Comparison of ENCODE assay signal across 11 cellular contexts in genomic region chr1:56508523-56508983, GRCh38.
A peak's percentile ranks its signal among the peaks of the same experiment; 100 is the strongest.
DNase-seq lines count a peak whose midpoint lies in the region; ATAC-seq and TF ChIP-seq lines count a peak whose summit lies in the region.
"Had no signal": no experiment of that assay in that cellular context is flagged by ENCODE, and none has a peak within 500 bp of the region (broad histone marks: within the 10 kb centered on the region; RNA-seq: fewer than 3 reads in every experiment).

No MANE protein-coding gene starts in this region.

- peaks cover 72% of the 10 kb centered on the region for H3K4me1 ChIP-seq in body of pancreas
- peaks cover 50% of the 10 kb centered on the region for H3K4me1 ChIP-seq in right cardiac atrium (ENCODE audit: control insufficient read depth, insufficient read depth, low read length)

- intact Hi-C loops in body of pancreas (cut with DNase I) (no loop called here), right cardiac atrium (cut with DNase I) (loop anchor here in 1 of 4 donors (10.0 kb wide), 1 partner anchor 66 kb away; the partner anchor contains the start of gene PLPP3), sciatic nerve (cut with DNase I) (no loop called here)

- H3K36me3 ChIP-seq in body of pancreas (replicated peaks in 1 of 2; ENCODE audit: insufficient read depth in 1 of 2, low read depth in 2 of 2) = peaks cover 0 to 8% of the 10 kb centered on the region in 2 donors

- H3K27me3 Mint-ChIP-seq in activated CD8-positive, alpha-beta memory T cell treated with anti-CD3 and anti-CD28 coated beads, Interleukin-2, amount 10 ng/mL, durations not matched to agents 7 days and 5 days = no peaks in the 10 kb centered on the region

- H3K27ac ChIP-seq in body of pancreas = peak overlapping the region; percentile 53 to 70 (median 68)
- peak overlapping the region; percentile 75 for H3K27ac ChIP-seq in right cardiac atrium (ENCODE audit: low read length)

- 17% methylated on average over 4 of the region's 4 CpGs for WGBS in body of pancreas, 2 donors
- 39% methylated on average over 4 of the region's 4 CpGs for WGBS in right cardiac atrium

- H3K4me1 Mint-ChIP-seq in activated CD8-positive, alpha-beta memory T cell treated with anti-CD3 and anti-CD28 coated beads, Interleukin-2, amount 10 ng/mL, durations not matched to agents 7 days and 5 days = no peaks in the 10 kb centered on the region

- peak in 1 of 7 experiments; percentile 15 for TF ChIP-seq CTCF in body of pancreas (IDR thresholded peaks at IDR 0.05)

- H3K4me3 Mint-ChIP-seq in activated CD8-positive, alpha-beta memory T cell treated with anti-CD3 and anti-CD28 coated beads, Interleukin-2, amount 10 ng/mL, durations not matched to agents 7 days and 5 days = no peak overlapping the region
- H3K4me3 Mint-ChIP-seq: memory B cell had no signal

- TF ChIP-seq POLR2A in body of pancreas (IDR thresholded peaks at IDR 0.05) = no peak

- H3K9me3 Mint-ChIP-seq in activated CD8-positive, alpha-beta memory T cell treated with anti-CD3 and anti-CD28 coated beads, Interleukin-2, amount 10 ng/mL, durations not matched to agents 7 days and 5 days (ENCODE audit: low read depth) = no peaks in the 10 kb centered on the region
- H3K9me3 Mint-ChIP-seq: memory B cell had no signal

- H3K27ac Mint-ChIP-seq in activated CD8-positive, alpha-beta memory T cell treated with anti-CD3 and anti-CD28 coated beads, Interleukin-2, amount 10 ng/mL, durations not matched to agents 7 days and 5 days = no peak overlapping the region
- H3K27ac Mint-ChIP-seq: memory B cell had no signal

- no peaks in the 10 kb centered on the region for H3K27me3 ChIP-seq in body of pancreas
- no peaks in the 10 kb centered on the region for H3K27me3 ChIP-seq in right cardiac atrium (ENCODE audit: control insufficient read depth, insufficient read depth)

- H3K36me3 Mint-ChIP-seq in activated CD8-positive, alpha-beta memory T cell treated with anti-CD3 and anti-CD28 coated beads, Interleukin-2, amount 10 ng/mL, durations not matched to agents 7 days and 5 days = no peaks in the 10 kb centered on the region

- DNase-seq in GM03348 (ENCODE audit: low spot score) (peak; percentile 18), body of pancreas (peak; percentile 85 to 93 (median 89)), right cardiac atrium (peak; percentile 57 to 77 (median 71)), sciatic nerve (ENCODE audit: low spot score) (peak; percentile 70), NCI-H446 treated with DMSO at 0.1 percent for 48 hours (lab: John Stamatoyannopoulos, UW) (no peak), T-helper 2 cell (no peak)
- no peak for DNase-seq in activated CD8-positive, alpha-beta memory T cell treated with anti-CD3 and anti-CD28 coated beads, Interleukin-2, amount 10 ng/mL, durations not matched to agents 7 days and 5 days
- DNase-seq: NCI-H526, T1000 had no signal

- ATAC-seq in body of pancreas (peak; percentile 93), right cardiac atrium (peak; percentile 66 to 79), sciatic nerve (peak; percentile 73), HG03520 (IDR thresholded peaks at IDR 0.05; ENCODE audit: unreplicated experiment) (no peak)
- no peak for ATAC-seq in activated CD8-positive, alpha-beta memory T cell treated with anti-CD3 and anti-CD28 coated beads, Interleukin-2, amount 10 ng/mL, durations not matched to agents 7 days and 5 days

- CTCF ChIA-PET in activated CD8-positive, alpha-beta memory T cell treated with anti-CD3 and anti-CD28 coated beads, Interleukin-2, amount 10 ng/mL, durations not matched to agents 7 days and 5 days (lab: Charles Lee) = no interaction called here

- H3K4me3 ChIP-seq in body of pancreas (no peak overlapping the region), right cardiac atrium (ENCODE audit: low read length) (no peak overlapping the region)

- no peaks in the 10 kb centered on the region for H3K9me3 ChIP-seq in body of pancreas
- H3K9me3 ChIP-seq in right cardiac atrium (ENCODE audit: control insufficient read depth, low read length) = no peaks in the 10 kb centered on the region

Comparison
In these comparisons a context has a peak if more than half of its experiments do, and no peak if none do; other contexts are left out.
1. DNase-seq: peak in GM03348 (single experiment), body of pancreas (4 of 4), right cardiac atrium (3 of 3) and sciatic nerve (single experiment); none in activated CD8-positive, alpha-beta memory T cell treated with anti-CD3 and anti-CD28 coated beads, Interleukin-2, amount 10 ng/mL, durations not matched to agents 7 days and 5 days (single experiment), NCI-H446 treated with DMSO at 0.1 percent for 48 hours (single experiment) and T-helper 2 cell (0 of 5).
2. ATAC-seq: peak in body of pancreas (single experiment), right cardiac atrium (2 of 2) and sciatic nerve (single experiment); none in HG03520 (single experiment) and activated CD8-positive, alpha-beta memory T cell treated with anti-CD3 and anti-CD28 coated beads, Interleukin-2, amount 10 ng/mL, durations not matched to agents 7 days and 5 days (single experiment).